ENCODE assay signal across 8 cellular contexts in genomic region chr9:16726718-16727451, GRCh38.
A peak's percentile ranks its signal among the peaks of the same experiment; 100 is the strongest.
DNase-seq lines count a peak whose midpoint lies in the region; ATAC-seq and TF ChIP-seq lines count a peak whose summit lies in the region.

No MANE protein-coding gene starts in this region.

- intact Hi-C loops in tibial artery (cut with DNase I; ENCODE audit: low total_unique reads) = no loop called here

- H3K36me3 ChIP-seq in tibial artery = no peaks in the 10 kb centered on the region

- CTCF ChIA-PET in RWPE1 (lab: Yijun Ruan, JAX) = interaction anchor here (0.8 kb wide), 1 partner anchor 842 kb away, joined by 5 read pairs; no protein-coding TSS in a partner anchor

- POLR2A ChIA-PET in RWPE1 (lab: Yijun Ruan, JAX; ENCODE audit: low non-redundant PET) = no interaction called here

- H3K27me3 ChIP-seq in tibial artery = no peaks in the 10 kb centered on the region

- H3K4me3 ChIP-seq in epithelial cell of esophagus (ENCODE audit: low read length) (peak overlapping the region; percentile 45), tibial artery (peak overlapping the region; percentile 58 to 72)

- no peak for ATAC-seq in HG03457 (IDR thresholded peaks at IDR 0.05; ENCODE audit: unreplicated experiment)

- H3K27ac ChIP-seq in RWPE1 (no peak overlapping the region), tibial artery (peak overlapping the region; percentile 83 to 90)

- TF ChIP-seq CTCF in RWPE1 (conservative IDR thresholded peaks at IDR 0.05; ENCODE audit: low read depth) (no peak), epithelial cell of esophagus (IDR thresholded peaks at IDR 0.05; ENCODE audit: insufficient read depth, low read depth, low read length, missing control alignments) (no peak), tibial artery (IDR thresholded peaks at IDR 0.05) (no peak)

- H3K9me3 ChIP-seq in tibial artery = no peaks in the 10 kb centered on the region

- DNase-seq in A172 (ENCODE audit: low spot score) (peak; percentile 56), H4 (ENCODE audit: low spot score) (peak; percentile 26), RWPE1 (ENCODE audit: low spot score) (peak; percentile 50), epithelial cell of esophagus (ENCODE audit: low read depth) (peak; percentile 76), medulla oblongata (ENCODE audit: extremely low spot score) (peak; percentile 54), tibial artery (peak; percentile 89), activated gamma-delta T cell treated with Interleukin-2 at 50 U/mL for 16 hours (no peak)

- H3K4me1 ChIP-seq in tibial artery = peaks cover 0 to 16% (median 6%) of the 10 kb centered on the region in 4 donors
